22 cellular contexts compared by ENCODE assay signal in the genomic region with DNA sequence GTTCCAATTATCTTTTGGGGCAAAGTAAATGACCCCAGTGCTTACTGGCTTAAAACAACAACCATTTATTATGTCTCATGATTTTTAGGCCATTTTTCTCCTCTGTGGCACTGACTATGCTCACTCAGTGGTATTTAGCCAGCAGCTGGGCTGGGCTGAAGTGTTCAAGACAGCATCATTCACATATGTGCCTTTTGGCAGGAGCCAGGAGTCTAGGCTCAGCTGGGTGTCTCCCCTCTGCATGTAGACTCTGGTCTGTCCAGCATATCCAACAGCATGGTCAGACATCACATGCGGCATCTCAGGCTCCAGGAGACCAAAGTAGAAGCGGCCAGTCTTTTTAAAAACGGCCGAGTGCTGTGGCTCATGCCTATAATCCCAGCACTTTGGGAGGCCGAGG.
"Had no signal": no experiment of that assay in that cellular context is flagged by ENCODE, and none has a peak within 500 bp of the region (broad histone marks: within the 10 kb centered on the region; RNA-seq: fewer than 3 reads in every experiment).

No MANE protein-coding gene starts in this region.

- H3K9me3 ChIP-seq: mucosa of descending colon, ovary, right atrium auricular region, right lobe of liver, testis, thyroid gland, upper lobe of right lung had no signal

- H3K36me3 ChIP-seq: left lung, ovary, right atrium auricular region, right lobe of liver, stomach, thyroid gland, upper lobe of right lung had no signal

- H3K27ac ChIP-seq: left lung, ovary, right atrium auricular region, right lobe of liver, stomach, testis, thyroid gland, upper lobe of right lung had no signal

- H3K4me3 ChIP-seq: left lung, mucosa of descending colon, ovary, right atrium auricular region, right lobe of liver, stomach, testis, thyroid gland, upper lobe of right lung had no signal

- H3K4me1 ChIP-seq: left lung, right atrium auricular region, right lobe of liver, stomach, testis, thyroid gland, upper lobe of right lung had no signal

- ATAC-seq: left colon; left lung; mucosa of descending colon; naive thymus-derived CD4-positive, alpha-beta T cell; natural killer cell treated with Interleukin-12 subunit alpha and Interleukin-12 subunit beta and Interleukin-15 and Interleukin-18, amount 100 ng/mL, for 72 hours; right lobe of liver; stimulated activated naive B cell treated with anti-CD40 and anti-IgM and Interleukin-4, amounts not matched to agents 10 μg/mL and 1 μg/mL and 100 μg/mL, for 72 hours; stimulated activated naive CD8-positive, alpha-beta T cell treated with anti-CD3 and anti-CD28 coated beads, Interleukin-15, Interleukin-2, amounts not matched to agents 100 U/mL and 50 U/mL, for 24 hours; upper lobe of right lung had no signal

- H3K27me3 ChIP-seq: left lung, ovary, right atrium auricular region, right lobe of liver, stomach, testis, thyroid gland, upper lobe of right lung had no signal

- DNase-seq: hippocampal formation; kidney; left colon; left lung; midbrain; mucosa of descending colon; naive thymus-derived CD4-positive, alpha-beta T cell; ovary; right lobe of liver; stimulated activated CD4-positive, alpha-beta T cell treated with anti-CD3 and anti-CD28 coated beads, Interleukin-12 subunit alpha, Interleukin-12 subunit beta, amount 100 ng/mL, for 4 hours; stimulated activated CD4-positive, alpha-beta T cell treated with anti-CD3 and anti-CD28 coated beads, Interleukin-15, amount 100 ng/mL, for 24 hours; stimulated activated CD4-positive, alpha-beta T cell treated with anti-CD3 and anti-CD28 coated beads, Interleukin-2, amount 100 ng/mL, for 24 hours; stimulated activated CD4-positive, alpha-beta T cell treated with anti-CD3 and anti-CD28 coated beads, Interleukin-4, amount 100 ng/mL, for 1 hour; stimulated activated naive B cell treated with anti-CD40 and anti-IgM and Interleukin-4, amounts not matched to agents 10 μg/mL and 1 μg/mL and 100 μg/mL, for 72 hours; stimulated activated naive CD8-positive, alpha-beta T cell treated with anti-CD3 and anti-CD28 coated beads, Interleukin-15, Interleukin-2, amounts not matched to agents 100 U/mL and 50 U/mL, for 24 hours; stomach; testis; thyroid gland; trophoblast cell; upper lobe of right lung had no signal
